In genomic region chr5:38780950-38781349, GRCh38 we compare ENCODE assay signal across 8 cellular contexts.
DNase-seq lines count a peak whose midpoint lies in the region; ATAC-seq and TF ChIP-seq lines count a peak whose summit lies in the region.

No MANE protein-coding gene starts in this region.

- ATAC-seq in GM21367 (IDR thresholded peaks at IDR 0.05; ENCODE audit: unreplicated experiment) (no peak), HG03432 (IDR thresholded peaks at IDR 0.05; ENCODE audit: unreplicated experiment) (no peak), GM18502 (IDR thresholded peaks at IDR 0.05; ENCODE audit: poor library complexity, unreplicated experiment) (no peak)

- TF ChIP-seq CTCF in dorsolateral prefrontal cortex (IDR thresholded peaks at IDR 0.05 in 54 of 56, conservative IDR thresholded peaks at IDR 0.05 in 2 of 56; ENCODE audit: low read depth in 1 of 56, partially characterized antibody in 56 of 56): peak in 52 of 56 donors; percentile 14 to 71 (median 44)

- DNase-seq in C1 segment of cervical spinal cord (lab: John Stamatoyannopoulos, UW) (peak in 10 of 14 donors; percentile 5 to 57 (median 34)), NCI-H2171 treated with DMSO at 0.1 percent for 48 hours (lab: John Stamatoyannopoulos, UW) (peak; percentile 54), dorsolateral prefrontal cortex (peak in 8 of 10 donors; percentile 37 to 58 (median 53)), myocyte (ENCODE audit: low read depth) (peak; percentile 80), Kasumi-1 (lab: John Stamatoyannopoulos, UW) (no peak)

- intact Hi-C loops in dorsolateral prefrontal cortex (cut with DNase I): loop anchor here in 1 of 2 donors (10.0 kb wide), 1 partner anchor 226 kb away; the partner anchor contains the start of gene LIFR

- H3K27ac ChIP-seq in dorsolateral prefrontal cortex: no peak overlapping the region

- H3K27me3 ChIP-seq in dorsolateral prefrontal cortex: no peaks in the 10 kb centered on the region

- H3K4me3 ChIP-seq in dorsolateral prefrontal cortex: no peak overlapping the region

Comparison
In these comparisons a context has a peak if more than half of its experiments do, and no peak if none do; other contexts are left out.
1. DNase-seq: peak in C1 segment of cervical spinal cord (10 of 14), NCI-H2171 treated with DMSO at 0.1 percent for 48 hours (single experiment), dorsolateral prefrontal cortex (8 of 10) and myocyte (single experiment); none in Kasumi-1 (0 of 2).